2 cellular contexts compared by ENCODE assay signal in the genomic region with DNA sequence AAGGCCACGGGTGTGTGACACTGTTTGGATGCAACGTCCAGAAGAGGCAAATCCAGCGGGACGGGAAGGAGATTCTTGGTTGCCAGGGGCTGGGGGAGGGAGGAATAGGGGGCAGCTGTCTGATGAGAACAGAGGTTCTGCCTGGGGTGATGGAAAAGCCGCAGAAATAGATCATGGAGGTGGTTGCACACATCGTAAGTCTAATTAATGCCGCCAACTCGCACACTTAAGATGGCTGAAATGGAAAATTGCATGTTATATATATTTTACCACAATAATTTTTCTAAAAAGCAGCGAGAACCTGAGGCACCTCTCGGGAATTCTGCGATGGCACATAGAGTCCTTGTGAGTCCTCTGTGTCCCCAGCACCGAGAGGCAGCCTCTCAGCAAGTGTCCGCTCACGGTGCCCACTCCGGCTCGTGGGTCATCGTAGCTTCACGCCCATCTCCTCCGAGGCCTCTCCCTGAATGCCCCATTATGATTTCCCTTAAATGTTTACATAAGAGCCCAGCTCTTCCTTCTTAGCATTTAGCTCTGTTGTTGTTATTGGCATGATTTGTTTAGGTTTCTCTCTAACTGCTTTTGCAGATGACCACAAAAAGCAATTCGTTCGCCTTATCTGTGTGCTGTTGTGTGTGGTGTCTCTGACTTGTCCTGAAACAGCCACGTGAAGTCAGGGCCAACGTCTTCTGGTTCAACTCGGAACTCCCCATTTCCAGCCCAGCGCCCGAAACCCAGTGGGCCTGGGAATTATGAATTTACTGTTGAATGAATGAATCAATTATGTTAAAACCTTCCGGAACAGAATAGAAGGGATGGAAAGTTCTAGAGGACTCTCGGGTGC.
TF ChIP-seq lines count a peak whose summit lies in the region.

No MANE protein-coding gene starts in this region.

TF ChIP-seq in liver, 16 proteins besides CTCF, POLR2A, EP300 and RAD21:
- TF ChIP-seq FOXA2 (IDR thresholded peaks at IDR 0.05), result no peak
- no peak for TF ChIP-seq TAF1 (conservative IDR thresholded peaks at IDR 0.05)
- TF ChIP-seq FOXA1 (IDR thresholded peaks at IDR 0.05), result no peak
- no peak for TF ChIP-seq EGR1 (IDR thresholded peaks at IDR 0.05; ENCODE audit: low read depth in 2 of 2)
- TF ChIP-seq, protein P1, sequence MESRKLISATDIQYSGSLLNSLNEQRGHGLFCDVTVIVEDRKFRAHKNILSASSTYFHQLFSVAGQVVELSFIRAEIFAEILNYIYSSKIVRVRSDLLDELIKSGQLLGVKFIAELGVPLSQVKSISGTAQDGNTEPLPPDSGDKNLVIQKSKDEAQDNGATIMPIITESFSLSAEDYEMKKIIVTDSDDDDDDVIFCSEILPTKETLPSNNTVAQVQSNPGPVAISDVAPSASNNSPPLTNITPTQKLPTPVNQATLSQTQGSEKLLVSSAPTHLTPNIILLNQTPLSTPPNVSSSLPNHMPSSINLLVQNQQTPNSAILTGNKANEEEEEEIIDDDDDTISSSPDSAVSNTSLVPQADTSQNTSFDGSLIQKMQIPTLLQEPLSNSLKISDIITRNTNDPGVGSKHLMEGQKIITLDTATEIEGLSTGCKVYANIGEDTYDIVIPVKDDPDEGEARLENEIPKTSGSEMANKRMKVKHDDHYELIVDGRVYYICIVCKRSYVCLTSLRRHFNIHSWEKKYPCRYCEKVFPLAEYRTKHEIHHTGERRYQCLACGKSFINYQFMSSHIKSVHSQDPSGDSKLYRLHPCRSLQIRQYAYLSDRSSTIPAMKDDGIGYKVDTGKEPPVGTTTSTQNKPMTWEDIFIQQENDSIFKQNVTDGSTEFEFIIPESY (IDR thresholded peaks at IDR 0.05), result no peak
- no peak for TF ChIP-seq HNF4A (conservative IDR thresholded peaks at IDR 0.05)
- no peak for TF ChIP-seq YY1 (IDR thresholded peaks at IDR 0.05)
- no peak for TF ChIP-seq HNF4G (IDR thresholded peaks at IDR 0.05)
- TF ChIP-seq, protein P2, sequence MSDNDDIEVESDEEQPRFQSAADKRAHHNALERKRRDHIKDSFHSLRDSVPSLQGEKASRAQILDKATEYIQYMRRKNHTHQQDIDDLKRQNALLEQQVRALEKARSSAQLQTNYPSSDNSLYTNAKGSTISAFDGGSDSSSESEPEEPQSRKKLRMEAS (IDR thresholded peaks at IDR 0.05), result no peak
- TF ChIP-seq NR2F2 (IDR thresholded peaks at IDR 0.05), result no peak
- TF ChIP-seq, protein P3, sequence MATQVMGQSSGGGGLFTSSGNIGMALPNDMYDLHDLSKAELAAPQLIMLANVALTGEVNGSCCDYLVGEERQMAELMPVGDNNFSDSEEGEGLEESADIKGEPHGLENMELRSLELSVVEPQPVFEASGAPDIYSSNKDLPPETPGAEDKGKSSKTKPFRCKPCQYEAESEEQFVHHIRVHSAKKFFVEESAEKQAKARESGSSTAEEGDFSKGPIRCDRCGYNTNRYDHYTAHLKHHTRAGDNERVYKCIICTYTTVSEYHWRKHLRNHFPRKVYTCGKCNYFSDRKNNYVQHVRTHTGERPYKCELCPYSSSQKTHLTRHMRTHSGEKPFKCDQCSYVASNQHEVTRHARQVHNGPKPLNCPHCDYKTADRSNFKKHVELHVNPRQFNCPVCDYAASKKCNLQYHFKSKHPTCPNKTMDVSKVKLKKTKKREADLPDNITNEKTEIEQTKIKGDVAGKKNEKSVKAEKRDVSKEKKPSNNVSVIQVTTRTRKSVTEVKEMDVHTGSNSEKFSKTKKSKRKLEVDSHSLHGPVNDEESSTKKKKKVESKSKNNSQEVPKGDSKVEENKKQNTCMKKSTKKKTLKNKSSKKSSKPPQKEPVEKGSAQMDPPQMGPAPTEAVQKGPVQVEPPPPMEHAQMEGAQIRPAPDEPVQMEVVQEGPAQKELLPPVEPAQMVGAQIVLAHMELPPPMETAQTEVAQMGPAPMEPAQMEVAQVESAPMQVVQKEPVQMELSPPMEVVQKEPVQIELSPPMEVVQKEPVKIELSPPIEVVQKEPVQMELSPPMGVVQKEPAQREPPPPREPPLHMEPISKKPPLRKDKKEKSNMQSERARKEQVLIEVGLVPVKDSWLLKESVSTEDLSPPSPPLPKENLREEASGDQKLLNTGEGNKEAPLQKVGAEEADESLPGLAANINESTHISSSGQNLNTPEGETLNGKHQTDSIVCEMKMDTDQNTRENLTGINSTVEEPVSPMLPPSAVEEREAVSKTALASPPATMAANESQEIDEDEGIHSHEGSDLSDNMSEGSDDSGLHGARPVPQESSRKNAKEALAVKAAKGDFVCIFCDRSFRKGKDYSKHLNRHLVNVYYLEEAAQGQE (IDR thresholded peaks at IDR 0.05), result no peak

TF ChIP-seq in HepG2, 621 proteins besides CTCF, POLR2A, EP300 and RAD21:
- TF ChIP-seq MAFG (CRISPR knock-in tag; IDR thresholded peaks at IDR 0.05), result no peak
- TF ChIP-seq AGO2 (optimal IDR thresholded peaks at IDR 0.05; ENCODE audit: low read depth, low read length), result no peak
- TF ChIP-seq ZSCAN29 (CRISPR knock-in tag; conservative IDR thresholded peaks at IDR 0.05), result no peak
- TF ChIP-seq BATF2 (CRISPR knock-in tag; IDR thresholded peaks at IDR 0.05), result no peak
- TF ChIP-seq NR1H2 (CRISPR knock-in tag; IDR thresholded peaks at IDR 0.05; ENCODE audit: borderline replicate concordance, low read depth), result no peak
- TF ChIP-seq CENPBD1 (CRISPR knock-in tag; IDR thresholded peaks at IDR 0.05; ENCODE audit: borderline replicate concordance, low read depth), result no peak
